24 cellular contexts compared by ENCODE assay signal in genomic region chr4:189293459-189293858, GRCh38.
"Had no signal": no experiment of that assay in that cellular context is flagged by ENCODE, and none has a peak within 500 bp of the region (broad histone marks: within the 10 kb centered on the region; RNA-seq: fewer than 3 reads in every experiment).

No MANE protein-coding gene starts in this region.

- DNase-seq: activated CD4-positive, alpha-beta memory T cell treated with anti-CD3 and anti-CD28 coated beads, Interleukin-2, amount 10 ng/mL, durations not matched to agents 7 days and 5 days; activated CD4-positive, alpha-beta T cell treated with anti-CD3 and anti-CD28 coated beads for 36 hours; activated CD4-positive, alpha-beta T cell treated with anti-CD3 and anti-CD28 coated beads, Interleukin-2, amount 10 ng/mL, durations not matched to agents 24 days and 14 days; activated CD4-positive, CD25-positive, alpha-beta regulatory T cell; activated CD4-positive, CD25-positive, alpha-beta regulatory T cell treated with anti-CD3 and anti-CD28 coated beads, Interleukin-2, amount 50 U/mL, for 72 hours; activated CD8-positive, alpha-beta memory T cell treated with anti-CD3 and anti-CD28 coated beads, Interleukin-2, amount 50 U/mL, for 48 hours; activated gamma-delta T cell; activated naive CD4-positive, alpha-beta T cell; activated naive CD4-positive, alpha-beta T cell treated with anti-CD3 and anti-CD28 coated beads, Interleukin-2, amount 10 ng/mL, durations not matched to agents 7 days and 5 days; activated naive CD8-positive, alpha-beta T cell treated with anti-CD3 and anti-CD28 coated beads, Interleukin-2, amount 10 ng/mL, durations not matched to agents 7 days and 5 days; activated T-cell treated with anti-CD3 and anti-CD28 coated beads for 4 hours; activated T-cell treated with anti-CD3 and anti-CD28 coated beads, Interleukin-2, amount 50 U/mL, for 24 hours; activated T-cell treated with anti-CD3 and anti-CD28 coated beads, Interleukin-2, amount 50 U/mL, for 72 hours; brain microvascular endothelial cell; dorsolateral prefrontal cortex; effector memory CD4-positive, alpha-beta T cell; endodermal cell; foreskin keratinocyte; gastrocnemius medialis; glutamatergic neuron; heart left ventricle; T-helper 2 cell had no signal

- ATAC-seq: activated CD4-positive, alpha-beta T cell treated with anti-CD3 and anti-CD28 coated beads for 36 hours; activated naive CD4-positive, alpha-beta T cell treated with anti-CD3 and anti-CD28 coated beads, Interleukin-2, amount 50 U/mL, for 72 hours; activated T-cell treated with anti-CD3 and anti-CD28 coated beads, Interleukin-2, amount 50 U/mL, for 72 hours; foreskin keratinocyte; gastrocnemius medialis; heart left ventricle had no signal

- H3K27me3 ChIP-seq: brain microvascular endothelial cell, dorsolateral prefrontal cortex, foreskin keratinocyte, gastrocnemius medialis, heart left ventricle had no signal

- H3K4me3 ChIP-seq: coronary artery, dorsolateral prefrontal cortex, gastrocnemius medialis, heart left ventricle had no signal

- H3K36me3 ChIP-seq: brain microvascular endothelial cell, gastrocnemius medialis, heart left ventricle had no signal

- H3K9me3 ChIP-seq: gastrocnemius medialis, heart left ventricle had no signal
